ENCODE assay signal across 17 cellular contexts in the genomic region with DNA sequence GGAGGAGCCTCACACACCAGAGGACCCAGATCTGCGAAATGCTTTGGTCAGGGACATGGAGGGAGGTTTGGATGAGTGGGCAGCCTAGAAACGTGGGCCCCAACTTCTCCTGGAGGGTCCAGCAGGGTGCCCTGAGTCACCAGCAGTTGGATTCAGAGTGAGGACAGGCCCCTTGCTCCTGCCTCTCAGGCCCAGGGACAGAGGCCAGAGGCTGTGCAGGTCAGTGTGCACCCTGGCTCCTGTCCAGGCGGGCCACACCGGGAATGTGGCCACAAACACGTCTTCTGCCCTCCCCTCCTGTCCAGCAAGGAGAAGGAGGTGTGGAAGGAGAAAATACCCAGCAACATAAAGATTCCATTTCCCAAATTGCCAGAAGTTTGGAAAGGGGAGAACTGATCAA.
"Had no signal": no experiment of that assay in that cellular context is flagged by ENCODE, and none has a peak within 500 bp of the region (broad histone marks: within the 10 kb centered on the region; RNA-seq: fewer than 3 reads in every experiment).

No MANE protein-coding gene starts in this region.

- DNase-seq: activated B cell treated with CpG ODN at 0.5 μM for 24 hours; activated CD4-positive, alpha-beta T cell treated with anti-CD3 and anti-CD28 coated beads for 48 hours; activated CD8-positive, alpha-beta T cell treated with anti-CD3 and anti-CD28 coated beads for 36 hours; activated naive CD4-positive, alpha-beta T cell treated with Interleukin-2 at 50 U/mL for 16 hours; activated T-cell treated with anti-CD3 and anti-CD28 coated beads, Interleukin-2, amount 50 U/mL, for 24 hours; effector CD8-positive, alpha-beta T cell; natural killer cell; stimulated activated CD4-positive, alpha-beta T cell treated with anti-CD3 and anti-CD28 coated beads, Interleukin-2, amount 100 ng/mL, for 48 hours; stimulated activated naive CD8-positive, alpha-beta T cell treated with anti-CD3 and anti-CD28 coated beads, Interleukin-15, amount 100 ng/mL, for 72 hours; T-helper 1 cell; T-helper 9 cell; testis had no signal

- H3K4me1 Mint-ChIP-seq: central memory CD8-positive, alpha-beta T cell had no signal

- H3K9me3 Mint-ChIP-seq: activated B cell treated with CpG ODN at 0.5 μM for 24 hours; activated CD8-positive, alpha-beta T cell treated with anti-CD3 and anti-CD28 coated beads for 36 hours; activated T-cell treated with anti-CD3 and anti-CD28 coated beads, Interleukin-2, amount 50 U/mL, for 24 hours; activated T-helper 2 cell treated with anti-CD3 and anti-CD28 coated beads, Interferon-gamma antibody, Interleukin-2, Interleukin-4, amounts not matched to agents 10 μg/mL and 5 μg/mL and 100 μg/mL, durations not matched to agents 14 hours and 24 hours and 36 hours; central memory CD8-positive, alpha-beta T cell; natural killer cell; stimulated activated naive CD8-positive, alpha-beta T cell treated with anti-CD3 and anti-CD28 coated beads, Interleukin-15, amount 100 ng/mL, for 72 hours; type B pancreatic cell had no signal

- H3K36me3 Mint-ChIP-seq: natural killer cell had no signal

- H3K9me3 ChIP-seq: testis had no signal

- H3K27me3 ChIP-seq: testis had no signal

- H3K4me3 ChIP-seq: skin epidermis, testis had no signal

- H3K4me3 Mint-ChIP-seq: activated B cell treated with CpG ODN at 0.5 μM for 24 hours; activated CD8-positive, alpha-beta T cell treated with anti-CD3 and anti-CD28 coated beads for 36 hours; activated T-cell treated with anti-CD3 and anti-CD28 coated beads, Interleukin-2, amount 50 U/mL, for 24 hours; central memory CD8-positive, alpha-beta T cell; natural killer cell; stimulated activated naive CD8-positive, alpha-beta T cell treated with anti-CD3 and anti-CD28 coated beads, Interleukin-15, amount 100 ng/mL, for 72 hours; type B pancreatic cell had no signal

- H3K27ac Mint-ChIP-seq: activated B cell treated with CpG ODN at 0.5 μM for 24 hours; activated CD8-positive, alpha-beta T cell treated with anti-CD3 and anti-CD28 coated beads for 36 hours; activated T-cell treated with anti-CD3 and anti-CD28 coated beads, Interleukin-2, amount 50 U/mL, for 24 hours; activated T-helper 2 cell treated with anti-CD3 and anti-CD28 coated beads, Interferon-gamma antibody, Interleukin-2, Interleukin-4, amounts not matched to agents 10 μg/mL and 5 μg/mL and 100 μg/mL, durations not matched to agents 14 hours and 24 hours and 36 hours; natural killer cell; stimulated activated naive CD8-positive, alpha-beta T cell treated with anti-CD3 and anti-CD28 coated beads, Interleukin-15, amount 100 ng/mL, for 72 hours; type B pancreatic cell had no signal

- H3K27me3 Mint-ChIP-seq: activated B cell treated with CpG ODN at 0.5 μM for 24 hours; activated CD8-positive, alpha-beta T cell treated with anti-CD3 and anti-CD28 coated beads for 36 hours; activated T-cell treated with anti-CD3 and anti-CD28 coated beads, Interleukin-2, amount 50 U/mL, for 24 hours; central memory CD8-positive, alpha-beta T cell; stimulated activated naive CD8-positive, alpha-beta T cell treated with anti-CD3 and anti-CD28 coated beads, Interleukin-15, amount 100 ng/mL, for 72 hours; type B pancreatic cell had no signal

- H3K27ac ChIP-seq: skin epidermis, testis had no signal

- ATAC-seq: activated CD8-positive, alpha-beta T cell treated with anti-CD3 and anti-CD28 coated beads for 36 hours; esophagus mucosa; natural killer cell; stimulated activated naive CD8-positive, alpha-beta T cell treated with anti-CD3 and anti-CD28 coated beads, Interleukin-15, amount 100 ng/mL, for 72 hours had no signal
